In the genomic region with DNA sequence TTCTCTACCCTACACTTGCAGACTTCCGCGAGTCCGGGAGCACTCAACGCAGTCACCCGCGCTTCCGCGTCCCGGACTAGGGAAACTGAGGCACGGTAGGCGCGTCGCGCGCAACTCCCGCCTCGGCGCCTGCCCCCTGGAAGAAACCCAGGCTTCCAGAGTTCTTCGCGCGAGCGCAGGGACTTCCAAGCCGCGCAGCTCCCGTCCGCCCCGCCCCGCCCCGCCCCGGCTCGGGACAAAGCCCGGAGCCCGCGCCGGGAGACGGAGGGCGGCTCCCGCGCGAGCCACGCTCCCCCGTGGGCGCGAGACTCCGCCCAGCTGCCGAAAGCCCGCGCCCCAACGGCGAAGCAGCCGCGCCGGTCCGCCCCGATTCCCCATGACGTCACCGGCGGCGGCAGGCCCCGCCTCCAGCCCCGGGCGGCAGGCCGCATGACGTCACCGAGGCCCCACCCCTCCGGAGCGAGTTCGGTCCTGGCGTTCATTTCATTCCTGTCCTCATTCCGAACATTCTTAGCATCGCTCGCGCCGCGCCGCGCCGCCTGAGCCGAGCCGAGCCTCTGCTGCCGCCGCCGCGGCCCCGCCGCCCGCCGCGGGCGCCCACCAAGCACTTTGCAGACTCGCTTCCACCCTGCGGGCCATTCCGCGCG, we compare ENCODE assay signal across 1 cellular context.
TF ChIP-seq lines count a peak whose summit lies in the region.

Gene TEAD1 (plus strand): TSS at position 498 of the 647 bp plus-strand sequence.

TF ChIP-seq in K562, 482 proteins besides CTCF, POLR2A, EP300 and RAD21 (continued from another document and continues in another):
- TF ChIP-seq NRF1 (conservative IDR thresholded peaks at IDR 0.05 in 1 of 2, IDR thresholded peaks at IDR 0.05 in 1 of 2): peak; percentile 83 to 85
- TF ChIP-seq ZHX1 (conservative IDR thresholded peaks at IDR 0.05; ENCODE audit: low read length): no peak
- 0 out of 2 replicates have a peak, but pooled peaks have one; percentile 39 for TF ChIP-seq ZNF76 (CRISPR knock-in tag; IDR thresholded peaks at IDR 0.05; ENCODE audit: borderline replicate concordance)
- no peak for TF ChIP-seq ZNF23 (CRISPR knock-in tag; IDR thresholded peaks at IDR 0.05)
- TF ChIP-seq BCOR (IDR thresholded peaks at IDR 0.05): peak; percentile 94
- no peak for TF ChIP-seq ZNF764 (CRISPR knock-in tag; IDR thresholded peaks at IDR 0.05; ENCODE audit: low read depth)
- peak; percentile 77 for TF ChIP-seq VEZF1 (CRISPR knock-in tag; IDR thresholded peaks at IDR 0.05)
- TF ChIP-seq ZFP30 (CRISPR knock-in tag; IDR thresholded peaks at IDR 0.05; ENCODE audit: borderline replicate concordance): no peak
- no peak for TF ChIP-seq ZFP1 (CRISPR knock-in tag; IDR thresholded peaks at IDR 0.05)
- TF ChIP-seq NFRKB (IDR thresholded peaks at IDR 0.05; ENCODE audit: low read depth): no peak
- peak; percentile 63 for TF ChIP-seq TAF1 (IDR thresholded peaks at IDR 0.05; ENCODE audit: control insufficient read depth, extremely low read depth, insufficient read depth, low read length, severe bottlenecking)
- peak; percentile 84 for TF ChIP-seq RBFOX2 (IDR thresholded peaks at IDR 0.05; ENCODE audit: low read depth, low read length)
- TF ChIP-seq POLR2G (IDR thresholded peaks at IDR 0.05; ENCODE audit: low read depth, low read length): peak; percentile 88
- TF ChIP-seq FOXM1 (IDR thresholded peaks at IDR 0.05; ENCODE audit: low read depth): no peak
- TF ChIP-seq FOXM1 (CRISPR knock-in tag; IDR thresholded peaks at IDR 0.05; ENCODE audit: low read depth): no peak
- 0 out of 2 replicates have a peak, but pooled peaks have one; percentile 29 for TF ChIP-seq ESRRA (IDR thresholded peaks at IDR 0.05; ENCODE audit: borderline replicate concordance, low read depth)
- TF ChIP-seq RBM17 (IDR thresholded peaks at IDR 0.05; ENCODE audit: borderline replicate concordance, low read depth, low read length): no peak
- TF ChIP-seq PML (IDR thresholded peaks at IDR 0.05; ENCODE audit: low read length): peak; percentile 31; the same call in 1 of the 2 replicates
- TF ChIP-seq HOXB6 (CRISPR knock-in tag; IDR thresholded peaks at IDR 0.05; ENCODE audit: borderline replicate concordance): no peak
- TF ChIP-seq SNRNP70 (optimal IDR thresholded peaks at IDR 0.05; ENCODE audit: low read depth, low read length): no peak
- TF ChIP-seq ZNF431 (CRISPR knock-in tag; IDR thresholded peaks at IDR 0.05): 0 out of 2 replicates have a peak, but pooled peaks have one; percentile 67
- TF ChIP-seq PCBP2 (IDR thresholded peaks at IDR 0.05; ENCODE audit: low read depth, low read length, poor library complexity, severe bottlenecking): no peak
- TF ChIP-seq, protein P1, sequence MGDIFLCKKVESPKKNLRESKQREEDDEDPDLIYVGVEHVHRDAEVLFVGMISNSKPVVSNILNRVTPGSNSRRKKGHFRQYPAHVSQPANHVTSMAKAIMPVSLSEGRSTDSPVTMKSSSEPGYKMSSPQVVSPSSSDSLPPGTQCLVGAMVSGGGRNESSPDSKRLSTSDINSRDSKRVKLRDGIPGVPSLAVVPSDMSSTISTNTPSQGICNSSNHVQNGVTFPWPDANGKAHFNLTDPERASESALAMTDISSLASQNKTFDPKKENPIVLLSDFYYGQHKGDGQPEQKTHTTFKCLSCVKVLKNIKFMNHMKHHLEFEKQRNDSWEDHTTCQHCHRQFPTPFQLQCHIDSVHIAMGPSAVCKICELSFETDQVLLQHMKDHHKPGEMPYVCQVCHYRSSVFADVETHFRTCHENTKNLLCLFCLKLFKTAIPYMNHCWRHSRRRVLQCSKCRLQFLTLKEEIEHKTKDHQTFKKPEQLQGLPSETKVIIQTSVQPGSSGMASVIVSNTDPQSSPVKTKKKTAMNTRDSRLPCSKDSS (IDR thresholded peaks at IDR 0.05; ENCODE audit: low read depth, partially characterized antibody): no peak
- TF ChIP-seq, protein P2, sequence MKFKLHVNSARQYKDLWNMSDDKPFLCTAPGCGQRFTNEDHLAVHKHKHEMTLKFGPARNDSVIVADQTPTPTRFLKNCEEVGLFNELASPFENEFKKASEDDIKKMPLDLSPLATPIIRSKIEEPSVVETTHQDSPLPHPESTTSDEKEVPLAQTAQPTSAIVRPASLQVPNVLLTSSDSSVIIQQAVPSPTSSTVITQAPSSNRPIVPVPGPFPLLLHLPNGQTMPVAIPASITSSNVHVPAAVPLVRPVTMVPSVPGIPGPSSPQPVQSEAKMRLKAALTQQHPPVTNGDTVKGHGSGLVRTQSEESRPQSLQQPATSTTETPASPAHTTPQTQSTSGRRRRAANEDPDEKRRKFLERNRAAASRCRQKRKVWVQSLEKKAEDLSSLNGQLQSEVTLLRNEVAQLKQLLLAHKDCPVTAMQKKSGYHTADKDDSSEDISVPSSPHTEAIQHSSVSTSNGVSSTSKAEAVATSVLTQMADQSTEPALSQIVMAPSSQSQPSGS (CRISPR knock-in tag; IDR thresholded peaks at IDR 0.05): peak; percentile 98
- no peak for TF ChIP-seq SRSF1 (IDR thresholded peaks at IDR 0.05; ENCODE audit: low read depth, low read length)
- TF ChIP-seq MAX (CRISPR knock-in tag; IDR thresholded peaks at IDR 0.05): peak; percentile 24
- TF ChIP-seq CHD2 (IDR thresholded peaks at IDR 0.05; ENCODE audit: low read depth, low read length): peak; percentile 80
- TF ChIP-seq BDP1 (IDR thresholded peaks at IDR 0.05; ENCODE audit: insufficient read depth, insufficient read length): no peak
- peak; percentile 91 for TF ChIP-seq E2F1 (CRISPR knock-in tag; IDR thresholded peaks at IDR 0.05)
- TF ChIP-seq, protein P3, sequence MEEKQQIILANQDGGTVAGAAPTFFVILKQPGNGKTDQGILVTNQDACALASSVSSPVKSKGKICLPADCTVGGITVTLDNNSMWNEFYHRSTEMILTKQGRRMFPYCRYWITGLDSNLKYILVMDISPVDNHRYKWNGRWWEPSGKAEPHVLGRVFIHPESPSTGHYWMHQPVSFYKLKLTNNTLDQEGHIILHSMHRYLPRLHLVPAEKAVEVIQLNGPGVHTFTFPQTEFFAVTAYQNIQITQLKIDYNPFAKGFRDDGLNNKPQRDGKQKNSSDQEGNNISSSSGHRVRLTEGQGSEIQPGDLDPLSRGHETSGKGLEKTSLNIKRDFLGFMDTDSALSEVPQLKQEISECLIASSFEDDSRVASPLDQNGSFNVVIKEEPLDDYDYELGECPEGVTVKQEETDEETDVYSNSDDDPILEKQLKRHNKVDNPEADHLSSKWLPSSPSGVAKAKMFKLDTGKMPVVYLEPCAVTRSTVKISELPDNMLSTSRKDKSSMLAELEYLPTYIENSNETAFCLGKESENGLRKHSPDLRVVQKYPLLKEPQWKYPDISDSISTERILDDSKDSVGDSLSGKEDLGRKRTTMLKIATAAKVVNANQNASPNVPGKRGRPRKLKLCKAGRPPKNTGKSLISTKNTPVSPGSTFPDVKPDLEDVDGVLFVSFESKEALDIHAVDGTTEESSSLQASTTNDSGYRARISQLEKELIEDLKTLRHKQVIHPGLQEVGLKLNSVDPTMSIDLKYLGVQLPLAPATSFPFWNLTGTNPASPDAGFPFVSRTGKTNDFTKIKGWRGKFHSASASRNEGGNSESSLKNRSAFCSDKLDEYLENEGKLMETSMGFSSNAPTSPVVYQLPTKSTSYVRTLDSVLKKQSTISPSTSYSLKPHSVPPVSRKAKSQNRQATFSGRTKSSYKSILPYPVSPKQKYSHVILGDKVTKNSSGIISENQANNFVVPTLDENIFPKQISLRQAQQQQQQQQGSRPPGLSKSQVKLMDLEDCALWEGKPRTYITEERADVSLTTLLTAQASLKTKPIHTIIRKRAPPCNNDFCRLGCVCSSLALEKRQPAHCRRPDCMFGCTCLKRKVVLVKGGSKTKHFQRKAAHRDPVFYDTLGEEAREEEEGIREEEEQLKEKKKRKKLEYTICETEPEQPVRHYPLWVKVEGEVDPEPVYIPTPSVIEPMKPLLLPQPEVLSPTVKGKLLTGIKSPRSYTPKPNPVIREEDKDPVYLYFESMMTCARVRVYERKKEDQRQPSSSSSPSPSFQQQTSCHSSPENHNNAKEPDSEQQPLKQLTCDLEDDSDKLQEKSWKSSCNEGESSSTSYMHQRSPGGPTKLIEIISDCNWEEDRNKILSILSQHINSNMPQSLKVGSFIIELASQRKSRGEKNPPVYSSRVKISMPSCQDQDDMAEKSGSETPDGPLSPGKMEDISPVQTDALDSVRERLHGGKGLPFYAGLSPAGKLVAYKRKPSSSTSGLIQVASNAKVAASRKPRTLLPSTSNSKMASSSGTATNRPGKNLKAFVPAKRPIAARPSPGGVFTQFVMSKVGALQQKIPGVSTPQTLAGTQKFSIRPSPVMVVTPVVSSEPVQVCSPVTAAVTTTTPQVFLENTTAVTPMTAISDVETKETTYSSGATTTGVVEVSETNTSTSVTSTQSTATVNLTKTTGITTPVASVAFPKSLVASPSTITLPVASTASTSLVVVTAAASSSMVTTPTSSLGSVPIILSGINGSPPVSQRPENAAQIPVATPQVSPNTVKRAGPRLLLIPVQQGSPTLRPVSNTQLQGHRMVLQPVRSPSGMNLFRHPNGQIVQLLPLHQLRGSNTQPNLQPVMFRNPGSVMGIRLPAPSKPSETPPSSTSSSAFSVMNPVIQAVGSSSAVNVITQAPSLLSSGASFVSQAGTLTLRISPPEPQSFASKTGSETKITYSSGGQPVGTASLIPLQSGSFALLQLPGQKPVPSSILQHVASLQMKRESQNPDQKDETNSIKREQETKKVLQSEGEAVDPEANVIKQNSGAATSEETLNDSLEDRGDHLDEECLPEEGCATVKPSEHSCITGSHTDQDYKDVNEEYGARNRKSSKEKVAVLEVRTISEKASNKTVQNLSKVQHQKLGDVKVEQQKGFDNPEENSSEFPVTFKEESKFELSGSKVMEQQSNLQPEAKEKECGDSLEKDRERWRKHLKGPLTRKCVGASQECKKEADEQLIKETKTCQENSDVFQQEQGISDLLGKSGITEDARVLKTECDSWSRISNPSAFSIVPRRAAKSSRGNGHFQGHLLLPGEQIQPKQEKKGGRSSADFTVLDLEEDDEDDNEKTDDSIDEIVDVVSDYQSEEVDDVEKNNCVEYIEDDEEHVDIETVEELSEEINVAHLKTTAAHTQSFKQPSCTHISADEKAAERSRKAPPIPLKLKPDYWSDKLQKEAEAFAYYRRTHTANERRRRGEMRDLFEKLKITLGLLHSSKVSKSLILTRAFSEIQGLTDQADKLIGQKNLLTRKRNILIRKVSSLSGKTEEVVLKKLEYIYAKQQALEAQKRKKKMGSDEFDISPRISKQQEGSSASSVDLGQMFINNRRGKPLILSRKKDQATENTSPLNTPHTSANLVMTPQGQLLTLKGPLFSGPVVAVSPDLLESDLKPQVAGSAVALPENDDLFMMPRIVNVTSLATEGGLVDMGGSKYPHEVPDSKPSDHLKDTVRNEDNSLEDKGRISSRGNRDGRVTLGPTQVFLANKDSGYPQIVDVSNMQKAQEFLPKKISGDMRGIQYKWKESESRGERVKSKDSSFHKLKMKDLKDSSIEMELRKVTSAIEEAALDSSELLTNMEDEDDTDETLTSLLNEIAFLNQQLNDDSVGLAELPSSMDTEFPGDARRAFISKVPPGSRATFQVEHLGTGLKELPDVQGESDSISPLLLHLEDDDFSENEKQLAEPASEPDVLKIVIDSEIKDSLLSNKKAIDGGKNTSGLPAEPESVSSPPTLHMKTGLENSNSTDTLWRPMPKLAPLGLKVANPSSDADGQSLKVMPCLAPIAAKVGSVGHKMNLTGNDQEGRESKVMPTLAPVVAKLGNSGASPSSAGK (IDR thresholded peaks at IDR 0.05): peak; percentile 37; the same call in 1 of the 2 replicates
- peak; percentile 84 for TF ChIP-seq PHF8 (IDR thresholded peaks at IDR 0.05; ENCODE audit: borderline replicate concordance, low read length)
- peak; percentile 81; the same call in 1 of the 2 replicates for TF ChIP-seq ZNF395 (CRISPR knock-in tag; IDR thresholded peaks at IDR 0.05)
